ENCODE assay signal across 1 cellular context in genomic region chr5:135238622-135239460, GRCh38.
TF ChIP-seq lines count a peak whose summit lies in the region.

No MANE protein-coding gene starts in this region.

TF ChIP-seq in GM23338, 12 proteins besides CTCF, POLR2A, EP300 and RAD21 (continued from another document):
- TF ChIP-seq ZNF462 (CRISPR knock-in tag; IDR thresholded peaks at IDR 0.05) (no peak), EZH2 (IDR thresholded peaks at IDR 0.05; ENCODE audit: low read depth, unreplicated experiment) (no peak), CREB1 (CRISPR knock-in tag; IDR thresholded peaks at IDR 0.05; ENCODE audit: low read depth) (no peak), STAT1 (IDR thresholded peaks at IDR 0.05; ENCODE audit: unreplicated experiment) (no peak), ETS1 (IDR thresholded peaks at IDR 0.05) (no peak), REST (IDR thresholded peaks at IDR 0.05; ENCODE audit: unreplicated experiment) (no peak)
